7 cellular contexts compared by ENCODE assay signal in the genomic region with DNA sequence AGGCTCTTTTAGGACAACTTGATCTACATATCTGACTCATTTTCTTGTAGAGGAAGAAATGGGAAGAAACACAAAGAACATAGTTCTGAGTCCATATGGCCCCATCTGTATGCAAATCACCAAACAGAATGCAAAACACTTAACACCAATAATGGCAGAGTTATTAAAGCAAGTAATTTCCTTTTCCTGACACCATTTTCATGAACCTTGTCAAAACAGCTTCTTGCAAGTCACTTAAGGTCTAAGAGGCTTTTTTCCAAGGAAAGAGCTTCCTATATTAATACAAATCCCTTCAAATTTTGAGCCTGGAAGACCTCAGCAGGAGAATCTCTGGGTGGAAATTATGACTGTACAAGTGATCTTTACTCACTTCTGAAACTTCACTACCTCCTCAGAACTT.
"Had no signal": no experiment of that assay in that cellular context is flagged by ENCODE, and none has a peak within 500 bp of the region (broad histone marks: within the 10 kb centered on the region; RNA-seq: fewer than 3 reads in every experiment).

No MANE protein-coding gene starts in this region.

- H3K4me3 ChIP-seq: HAP-1, K562 had no signal

- H3K4me1 ChIP-seq: HAP-1 had no signal

- ATAC-seq: HCT116, K562 had no signal

- DNase-seq: GOT3, H7, HFFc6, IMR-90 had no signal

- H3K4me3 Mint-ChIP-seq: HFFc6 had no signal

- H3K36me3 ChIP-seq: HAP-1 had no signal

- H3K27ac Mint-ChIP-seq: HFFc6 had no signal

- H3K9me3 ChIP-seq: HAP-1 had no signal
